In the genomic region with DNA sequence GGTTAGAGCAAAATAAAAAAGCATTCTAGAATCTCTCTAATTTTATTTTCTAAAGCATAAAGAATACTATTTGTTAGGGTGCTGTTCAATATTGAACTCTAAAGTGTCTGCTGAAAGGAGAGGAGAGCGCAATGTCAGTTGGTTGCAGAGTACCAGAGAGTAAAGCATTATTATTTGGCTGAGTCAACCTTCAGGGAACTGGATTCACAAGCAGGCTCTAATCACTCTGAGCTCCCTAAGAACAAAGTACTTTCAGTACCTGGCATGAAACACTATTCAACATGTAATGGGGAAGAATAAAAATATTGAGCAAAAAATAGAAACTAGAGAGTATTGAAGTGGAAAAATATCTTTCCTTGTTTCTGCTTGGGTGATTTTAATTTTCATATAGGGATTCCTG, we compare ENCODE assay signal across 30 cellular contexts.
"Had no signal": no experiment of that assay in that cellular context is flagged by ENCODE, and none has a peak within 500 bp of the region (broad histone marks: within the 10 kb centered on the region; RNA-seq: fewer than 3 reads in every experiment).

No MANE protein-coding gene starts in this region.

- DNase-seq: activated CD4-positive, alpha-beta memory T cell treated with anti-CD3 and anti-CD28 coated beads, Interleukin-2, amount 10 ng/mL, durations not matched to agents 7 days and 5 days; activated CD4-positive, alpha-beta T cell treated with anti-CD3 and anti-CD28 coated beads for 1 hour; activated CD4-positive, alpha-beta T cell treated with anti-CD3 and anti-CD28 coated beads for 48 hours; activated CD4-positive, CD25-positive, alpha-beta regulatory T cell; activated CD8-positive, alpha-beta memory T cell treated with anti-CD3 and anti-CD28 coated beads for 24 hours; activated CD8-positive, alpha-beta memory T cell treated with anti-CD3 and anti-CD28 coated beads, Interleukin-2, amount 10 ng/mL, durations not matched to agents 7 days and 5 days; activated CD8-positive, alpha-beta memory T cell treated with anti-CD3 and anti-CD28 coated beads, Interleukin-2, amount 50 U/mL, for 48 hours; activated effector memory CD4-positive, alpha-beta T cell treated with anti-CD3 and anti-CD28 coated beads, Interleukin-2, amount 50 U/mL, for 16 hours; activated naive CD4-positive, alpha-beta T cell; activated naive CD4-positive, alpha-beta T cell treated with anti-CD3 and anti-CD28 coated beads, Interleukin-2, amount 50 U/mL, for 16 hours; activated naive CD8-positive, alpha-beta T cell treated with anti-CD3 and anti-CD28 coated beads for 36 hours; activated T-cell treated with anti-CD3 and anti-CD28 coated beads, Interleukin-2, amount 50 U/mL, for 48 hours; amniotic stem cell; aorta; brain microvascular endothelial cell; NCI-H1417; NCI-H146; NCI-H187; NCI-H2029 treated with DMSO at 0.1 percent for 48 hours; NCI-H2107; NCI-H2171; NCI-H2227 treated with DMSO at 0.1 percent for 48 hours; NCI-H446; NCI-H510A treated with DMSO at 0.1 percent for 48 hours; SIG-M5; T1000; WERI-Rb-1 had no signal

- H3K36me3 ChIP-seq: brain microvascular endothelial cell, WERI-Rb-1 had no signal

- H3K27me3 ChIP-seq: brain microvascular endothelial cell had no signal

- ATAC-seq: activated CD8-positive, alpha-beta memory T cell treated with anti-CD3 and anti-CD28 coated beads, Interleukin-2, amount 10 ng/mL, durations not matched to agents 7 days and 5 days; activated T-helper 17 cell treated with anti-CD3 and anti-CD28 coated beads, Interleukin-2, amount 50 U/mL, for 72 hours; K562; Panc1 had no signal

- H3K27ac ChIP-seq: brain microvascular endothelial cell, WERI-Rb-1 had no signal

- H3K4me3 ChIP-seq: K562 had no signal
